ENCODE assay signal across 22 cellular contexts in genomic region chr7:12320241-12320640, GRCh38.
"Had no signal": no experiment of that assay in that cellular context is flagged by ENCODE, and none has a peak within 500 bp of the region (broad histone marks: within the 10 kb centered on the region; RNA-seq: fewer than 3 reads in every experiment).

No MANE protein-coding gene starts in this region.

- H3K27ac Mint-ChIP-seq: activated B cell treated with CpG ODN at 0.5 μM for 24 hours; activated CD4-positive, alpha-beta memory T cell treated with anti-CD3 and anti-CD28 coated beads for 36 hours; activated naive CD8-positive, alpha-beta T cell treated with anti-CD3 and anti-CD28 coated beads, Interleukin-2, amount 10 ng/mL, durations not matched to agents 7 days and 5 days; activated T-helper 1 cell treated with anti-CD3 and anti-CD28 coated beads, Interleukin-12 subunit alpha, Interleukin-12 subunit beta, Interleukin-2, Interleukin-4 antibody, amounts not matched to agents 30 ng/mL and 10 ng/mL and 1 ng/mL, durations not matched to agents 14 hours and 24 hours and 36 hours; stimulated activated naive CD8-positive, alpha-beta T cell treated with anti-CD3 and anti-CD28 coated beads, Interleukin-15, Interleukin-2, amounts not matched to agents 100 ng/mL and 50 ng/mL, for 24 hours had no signal

- H3K36me3 ChIP-seq: suprapubic skin, transverse colon, vagina had no signal

- H3K4me3 Mint-ChIP-seq: activated B cell treated with CpG ODN at 0.5 μM for 24 hours; activated CD4-positive, alpha-beta memory T cell treated with anti-CD3 and anti-CD28 coated beads for 36 hours; activated naive CD8-positive, alpha-beta T cell treated with anti-CD3 and anti-CD28 coated beads, Interleukin-2, amount 10 ng/mL, durations not matched to agents 7 days and 5 days; activated T-helper 1 cell treated with anti-CD3 and anti-CD28 coated beads, Interleukin-12 subunit alpha, Interleukin-12 subunit beta, Interleukin-2, Interleukin-4 antibody, amounts not matched to agents 30 ng/mL and 10 ng/mL and 1 ng/mL, durations not matched to agents 14 hours and 24 hours and 36 hours; stimulated activated naive CD8-positive, alpha-beta T cell treated with anti-CD3 and anti-CD28 coated beads, Interleukin-15, Interleukin-2, amounts not matched to agents 100 ng/mL and 50 ng/mL, for 24 hours had no signal

- H3K36me3 Mint-ChIP-seq: activated CD4-positive, alpha-beta memory T cell treated with anti-CD3 and anti-CD28 coated beads for 36 hours had no signal

- H3K9me3 Mint-ChIP-seq: activated B cell treated with CpG ODN at 0.5 μM for 24 hours; activated CD4-positive, alpha-beta memory T cell treated with anti-CD3 and anti-CD28 coated beads for 36 hours; activated T-helper 1 cell treated with anti-CD3 and anti-CD28 coated beads, Interleukin-12 subunit alpha, Interleukin-12 subunit beta, Interleukin-2, Interleukin-4 antibody, amounts not matched to agents 30 ng/mL and 10 ng/mL and 1 ng/mL, durations not matched to agents 14 hours and 24 hours and 36 hours; stimulated activated naive CD8-positive, alpha-beta T cell treated with anti-CD3 and anti-CD28 coated beads, Interleukin-15, Interleukin-2, amounts not matched to agents 100 ng/mL and 50 ng/mL, for 24 hours had no signal

- ATAC-seq: body of pancreas, left lobe of liver had no signal

- H3K9me3 ChIP-seq: body of pancreas, suprapubic skin, transverse colon, vagina had no signal

- H3K27ac ChIP-seq: body of pancreas, dorsolateral prefrontal cortex, suprapubic skin, transverse colon, vagina had no signal

- H3K4me1 Mint-ChIP-seq: activated B cell treated with CpG ODN at 0.5 μM for 24 hours had no signal

- H3K27me3 ChIP-seq: body of pancreas, dorsolateral prefrontal cortex, suprapubic skin, transverse colon, vagina had no signal

- H3K4me1 ChIP-seq: suprapubic skin, vagina had no signal

- DNase-seq: activated B cell treated with CpG ODN at 0.5 μM for 24 hours; activated CD4-positive, alpha-beta memory T cell treated with anti-CD3 and anti-CD28 coated beads for 36 hours; activated CD4-positive, alpha-beta T cell treated with anti-CD3 and anti-CD28 coated beads for 4 hours; activated naive CD8-positive, alpha-beta T cell treated with anti-CD3 and anti-CD28 coated beads, Interleukin-2, amount 10 ng/mL, durations not matched to agents 7 days and 5 days; activated T-cell treated with anti-CD3 and anti-CD28 coated beads for 4 hours; amygdala; body of pancreas; caudate nucleus; dorsolateral prefrontal cortex; foreskin melanocyte; glutamatergic neuron; hippocampal formation; midbrain; occipital lobe; posterior cingulate gyrus; stimulated activated CD4-positive, alpha-beta T cell treated with anti-CD3 and anti-CD28 coated beads, Interleukin-2, amount 100 ng/mL, for 24 hours; transverse colon had no signal

- H3K27me3 Mint-ChIP-seq: activated B cell treated with CpG ODN at 0.5 μM for 24 hours; activated CD4-positive, alpha-beta memory T cell treated with anti-CD3 and anti-CD28 coated beads for 36 hours; stimulated activated naive CD8-positive, alpha-beta T cell treated with anti-CD3 and anti-CD28 coated beads, Interleukin-15, Interleukin-2, amounts not matched to agents 100 ng/mL and 50 ng/mL, for 24 hours had no signal

- H3K4me3 ChIP-seq: body of pancreas, dorsolateral prefrontal cortex, suprapubic skin, transverse colon, vagina had no signal
